ENCODE assay signal across 1 cellular context in genomic region chr11:61369372-61370348, GRCh38.
TF ChIP-seq lines count a peak whose summit lies in the region.

No MANE protein-coding gene starts in this region.

TF ChIP-seq in GM12878, 131 proteins besides CTCF, POLR2A, EP300 and RAD21 (continued from another document and continues in another):
- TF ChIP-seq, protein P1, sequence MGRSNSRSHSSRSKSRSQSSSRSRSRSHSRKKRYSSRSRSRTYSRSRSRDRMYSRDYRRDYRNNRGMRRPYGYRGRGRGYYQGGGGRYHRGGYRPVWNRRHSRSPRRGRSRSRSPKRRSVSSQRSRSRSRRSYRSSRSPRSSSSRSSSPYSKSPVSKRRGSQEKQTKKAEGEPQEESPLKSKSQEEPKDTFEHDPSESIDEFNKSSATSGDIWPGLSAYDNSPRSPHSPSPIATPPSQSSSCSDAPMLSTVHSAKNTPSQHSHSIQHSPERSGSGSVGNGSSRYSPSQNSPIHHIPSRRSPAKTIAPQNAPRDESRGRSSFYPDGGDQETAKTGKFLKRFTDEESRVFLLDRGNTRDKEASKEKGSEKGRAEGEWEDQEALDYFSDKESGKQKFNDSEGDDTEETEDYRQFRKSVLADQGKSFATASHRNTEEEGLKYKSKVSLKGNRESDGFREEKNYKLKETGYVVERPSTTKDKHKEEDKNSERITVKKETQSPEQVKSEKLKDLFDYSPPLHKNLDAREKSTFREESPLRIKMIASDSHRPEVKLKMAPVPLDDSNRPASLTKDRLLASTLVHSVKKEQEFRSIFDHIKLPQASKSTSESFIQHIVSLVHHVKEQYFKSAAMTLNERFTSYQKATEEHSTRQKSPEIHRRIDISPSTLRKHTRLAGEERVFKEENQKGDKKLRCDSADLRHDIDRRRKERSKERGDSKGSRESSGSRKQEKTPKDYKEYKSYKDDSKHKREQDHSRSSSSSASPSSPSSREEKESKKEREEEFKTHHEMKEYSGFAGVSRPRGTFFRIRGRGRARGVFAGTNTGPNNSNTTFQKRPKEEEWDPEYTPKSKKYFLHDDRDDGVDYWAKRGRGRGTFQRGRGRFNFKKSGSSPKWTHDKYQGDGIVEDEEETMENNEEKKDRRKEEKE (IDR thresholded peaks at IDR 0.05) = 0 out of 2 replicates have a peak, but pooled peaks have one; percentile 6
- TF ChIP-seq, protein P2, sequence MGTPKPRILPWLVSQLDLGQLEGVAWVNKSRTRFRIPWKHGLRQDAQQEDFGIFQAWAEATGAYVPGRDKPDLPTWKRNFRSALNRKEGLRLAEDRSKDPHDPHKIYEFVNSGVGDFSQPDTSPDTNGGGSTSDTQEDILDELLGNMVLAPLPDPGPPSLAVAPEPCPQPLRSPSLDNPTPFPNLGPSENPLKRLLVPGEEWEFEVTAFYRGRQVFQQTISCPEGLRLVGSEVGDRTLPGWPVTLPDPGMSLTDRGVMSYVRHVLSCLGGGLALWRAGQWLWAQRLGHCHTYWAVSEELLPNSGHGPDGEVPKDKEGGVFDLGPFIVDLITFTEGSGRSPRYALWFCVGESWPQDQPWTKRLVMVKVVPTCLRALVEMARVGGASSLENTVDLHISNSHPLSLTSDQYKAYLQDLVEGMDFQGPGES (IDR thresholded peaks at IDR 0.05) = no peak
- TF ChIP-seq PBX3 (IDR thresholded peaks at IDR 0.05; ENCODE audit: insufficient replicate concordance, low read depth, low read length) (peak; percentile 71), TCF3 (IDR thresholded peaks at IDR 0.05; ENCODE audit: borderline replicate concordance, insufficient read depth, low read depth, low read length) (peak; percentile 84), POLR2AphosphoS2 (IDR thresholded peaks at IDR 0.05; ENCODE audit: low read depth, low read length) (no peak), NR2F1 (conservative IDR thresholded peaks at IDR 0.05) (peak; percentile 94), TAF1 (IDR thresholded peaks at IDR 0.05; ENCODE audit: borderline replicate concordance, low read depth, low read length) (no peak), NFYA (IDR thresholded peaks at IDR 0.05; ENCODE audit: borderline replicate concordance, low read depth, low read length) (no peak), IRF5 (IDR thresholded peaks at IDR 0.05; ENCODE audit: borderline replicate concordance) (no peak; the same call in 1 of the 2 replicates), E2F4 (IDR thresholded peaks at IDR 0.05; ENCODE audit: low read depth, low read length) (no peak), PAX8 (IDR thresholded peaks at IDR 0.05) (no peak), BMI1 (IDR thresholded peaks at IDR 0.05; ENCODE audit: borderline replicate concordance) (peak; percentile 36; the same call in 1 of the 2 replicates), YBX1 (IDR thresholded peaks at IDR 0.05) (no peak), ATF7 (IDR thresholded peaks at IDR 0.05; ENCODE audit: low read depth) (peak; percentile 68; the same call in 1 of the 2 replicates), ZBTB4 (CRISPR knock-in tag; IDR thresholded peaks at IDR 0.05) (no peak), EZH2 (IDR thresholded peaks at IDR 0.05; ENCODE audit: borderline replicate concordance, control insufficient read depth, low read depth, low read length) (no peak), ZNF274 (IDR thresholded peaks at IDR 0.05; ENCODE audit: insufficient read depth, insufficient read length) (no peak), NRF1 (conservative IDR thresholded peaks at IDR 0.05; ENCODE audit: low read depth, low read length) (no peak), SMC3 (IDR thresholded peaks at IDR 0.05; ENCODE audit: borderline replicate concordance, low read length) (no peak), CHD2 (IDR thresholded peaks at IDR 0.05; ENCODE audit: borderline replicate concordance, low read depth, low read length) (peak; percentile 79; the same call in 1 of the 2 replicates), KAT2A (conservative IDR thresholded peaks at IDR 0.05; ENCODE audit: control insufficient read depth, low read depth, low read length) (no peak), POU2F2 (IDR thresholded peaks at IDR 0.05; ENCODE audit: borderline replicate concordance, low read depth, low read length) (peak; percentile 86; the same call in 2 of the 3 replicates), LARP7 (IDR thresholded peaks at IDR 0.05) (no peak), MTA3 (IDR thresholded peaks at IDR 0.05; ENCODE audit: borderline replicate concordance, low read length) (0 out of 2 replicates have a peak, but pooled peaks have one; percentile 21)
- TF ChIP-seq, protein P3, sequence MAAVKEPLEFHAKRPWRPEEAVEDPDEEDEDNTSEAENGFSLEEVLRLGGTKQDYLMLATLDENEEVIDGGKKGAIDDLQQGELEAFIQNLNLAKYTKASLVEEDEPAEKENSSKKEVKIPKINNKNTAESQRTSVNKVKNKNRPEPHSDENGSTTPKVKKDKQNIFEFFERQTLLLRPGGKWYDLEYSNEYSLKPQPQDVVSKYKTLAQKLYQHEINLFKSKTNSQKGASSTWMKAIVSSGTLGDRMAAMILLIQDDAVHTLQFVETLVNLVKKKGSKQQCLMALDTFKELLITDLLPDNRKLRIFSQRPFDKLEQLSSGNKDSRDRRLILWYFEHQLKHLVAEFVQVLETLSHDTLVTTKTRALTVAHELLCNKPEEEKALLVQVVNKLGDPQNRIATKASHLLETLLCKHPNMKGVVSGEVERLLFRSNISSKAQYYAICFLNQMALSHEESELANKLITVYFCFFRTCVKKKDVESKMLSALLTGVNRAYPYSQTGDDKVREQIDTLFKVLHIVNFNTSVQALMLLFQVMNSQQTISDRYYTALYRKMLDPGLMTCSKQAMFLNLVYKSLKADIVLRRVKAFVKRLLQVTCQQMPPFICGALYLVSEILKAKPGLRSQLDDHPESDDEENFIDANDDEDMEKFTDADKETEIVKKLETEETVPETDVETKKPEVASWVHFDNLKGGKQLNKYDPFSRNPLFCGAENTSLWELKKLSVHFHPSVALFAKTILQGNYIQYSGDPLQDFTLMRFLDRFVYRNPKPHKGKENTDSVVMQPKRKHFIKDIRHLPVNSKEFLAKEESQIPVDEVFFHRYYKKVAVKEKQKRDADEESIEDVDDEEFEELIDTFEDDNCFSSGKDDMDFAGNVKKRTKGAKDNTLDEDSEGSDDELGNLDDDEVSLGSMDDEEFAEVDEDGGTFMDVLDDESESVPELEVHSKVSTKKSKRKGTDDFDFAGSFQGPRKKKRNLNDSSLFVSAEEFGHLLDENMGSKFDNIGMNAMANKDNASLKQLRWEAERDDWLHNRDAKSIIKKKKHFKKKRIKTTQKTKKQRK (IDR thresholded peaks at IDR 0.05; ENCODE audit: low read depth, low read length) = no peak
- TF ChIP-seq, protein P4, sequence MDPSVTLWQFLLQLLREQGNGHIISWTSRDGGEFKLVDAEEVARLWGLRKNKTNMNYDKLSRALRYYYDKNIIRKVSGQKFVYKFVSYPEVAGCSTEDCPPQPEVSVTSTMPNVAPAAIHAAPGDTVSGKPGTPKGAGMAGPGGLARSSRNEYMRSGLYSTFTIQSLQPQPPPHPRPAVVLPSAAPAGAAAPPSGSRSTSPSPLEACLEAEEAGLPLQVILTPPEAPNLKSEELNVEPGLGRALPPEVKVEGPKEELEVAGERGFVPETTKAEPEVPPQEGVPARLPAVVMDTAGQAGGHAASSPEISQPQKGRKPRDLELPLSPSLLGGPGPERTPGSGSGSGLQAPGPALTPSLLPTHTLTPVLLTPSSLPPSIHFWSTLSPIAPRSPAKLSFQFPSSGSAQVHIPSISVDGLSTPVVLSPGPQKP (IDR thresholded peaks at IDR 0.05; ENCODE audit: low read depth, low read length) = no peak
- TF ChIP-seq, protein P5, sequence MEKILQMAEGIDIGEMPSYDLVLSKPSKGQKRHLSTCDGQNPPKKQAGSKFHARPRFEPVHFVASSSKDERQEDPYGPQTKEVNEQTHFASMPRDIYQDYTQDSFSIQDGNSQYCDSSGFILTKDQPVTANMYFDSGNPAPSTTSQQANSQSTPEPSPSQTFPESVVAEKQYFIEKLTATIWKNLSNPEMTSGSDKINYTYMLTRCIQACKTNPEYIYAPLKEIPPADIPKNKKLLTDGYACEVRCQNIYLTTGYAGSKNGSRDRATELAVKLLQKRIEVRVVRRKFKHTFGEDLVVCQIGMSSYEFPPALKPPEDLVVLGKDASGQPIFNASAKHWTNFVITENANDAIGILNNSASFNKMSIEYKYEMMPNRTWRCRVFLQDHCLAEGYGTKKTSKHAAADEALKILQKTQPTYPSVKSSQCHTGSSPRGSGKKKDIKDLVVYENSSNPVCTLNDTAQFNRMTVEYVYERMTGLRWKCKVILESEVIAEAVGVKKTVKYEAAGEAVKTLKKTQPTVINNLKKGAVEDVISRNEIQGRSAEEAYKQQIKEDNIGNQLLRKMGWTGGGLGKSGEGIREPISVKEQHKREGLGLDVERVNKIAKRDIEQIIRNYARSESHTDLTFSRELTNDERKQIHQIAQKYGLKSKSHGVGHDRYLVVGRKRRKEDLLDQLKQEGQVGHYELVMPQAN (conservative IDR thresholded peaks at IDR 0.05) = no peak; the same call in 1 of the 2 replicates
- TF ChIP-seq, protein P6, sequence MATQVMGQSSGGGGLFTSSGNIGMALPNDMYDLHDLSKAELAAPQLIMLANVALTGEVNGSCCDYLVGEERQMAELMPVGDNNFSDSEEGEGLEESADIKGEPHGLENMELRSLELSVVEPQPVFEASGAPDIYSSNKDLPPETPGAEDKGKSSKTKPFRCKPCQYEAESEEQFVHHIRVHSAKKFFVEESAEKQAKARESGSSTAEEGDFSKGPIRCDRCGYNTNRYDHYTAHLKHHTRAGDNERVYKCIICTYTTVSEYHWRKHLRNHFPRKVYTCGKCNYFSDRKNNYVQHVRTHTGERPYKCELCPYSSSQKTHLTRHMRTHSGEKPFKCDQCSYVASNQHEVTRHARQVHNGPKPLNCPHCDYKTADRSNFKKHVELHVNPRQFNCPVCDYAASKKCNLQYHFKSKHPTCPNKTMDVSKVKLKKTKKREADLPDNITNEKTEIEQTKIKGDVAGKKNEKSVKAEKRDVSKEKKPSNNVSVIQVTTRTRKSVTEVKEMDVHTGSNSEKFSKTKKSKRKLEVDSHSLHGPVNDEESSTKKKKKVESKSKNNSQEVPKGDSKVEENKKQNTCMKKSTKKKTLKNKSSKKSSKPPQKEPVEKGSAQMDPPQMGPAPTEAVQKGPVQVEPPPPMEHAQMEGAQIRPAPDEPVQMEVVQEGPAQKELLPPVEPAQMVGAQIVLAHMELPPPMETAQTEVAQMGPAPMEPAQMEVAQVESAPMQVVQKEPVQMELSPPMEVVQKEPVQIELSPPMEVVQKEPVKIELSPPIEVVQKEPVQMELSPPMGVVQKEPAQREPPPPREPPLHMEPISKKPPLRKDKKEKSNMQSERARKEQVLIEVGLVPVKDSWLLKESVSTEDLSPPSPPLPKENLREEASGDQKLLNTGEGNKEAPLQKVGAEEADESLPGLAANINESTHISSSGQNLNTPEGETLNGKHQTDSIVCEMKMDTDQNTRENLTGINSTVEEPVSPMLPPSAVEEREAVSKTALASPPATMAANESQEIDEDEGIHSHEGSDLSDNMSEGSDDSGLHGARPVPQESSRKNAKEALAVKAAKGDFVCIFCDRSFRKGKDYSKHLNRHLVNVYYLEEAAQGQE (IDR thresholded peaks at IDR 0.05; ENCODE audit: low read depth, low read length) = no peak
- TF ChIP-seq, protein P7, sequence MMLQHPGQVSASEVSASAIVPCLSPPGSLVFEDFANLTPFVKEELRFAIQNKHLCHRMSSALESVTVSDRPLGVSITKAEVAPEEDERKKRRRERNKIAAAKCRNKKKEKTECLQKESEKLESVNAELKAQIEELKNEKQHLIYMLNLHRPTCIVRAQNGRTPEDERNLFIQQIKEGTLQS (IDR thresholded peaks at IDR 0.05; ENCODE audit: borderline replicate concordance, extremely low read depth, low read depth, low read length) = no peak
